10 cellular contexts compared by ENCODE assay signal in the genomic region with DNA sequence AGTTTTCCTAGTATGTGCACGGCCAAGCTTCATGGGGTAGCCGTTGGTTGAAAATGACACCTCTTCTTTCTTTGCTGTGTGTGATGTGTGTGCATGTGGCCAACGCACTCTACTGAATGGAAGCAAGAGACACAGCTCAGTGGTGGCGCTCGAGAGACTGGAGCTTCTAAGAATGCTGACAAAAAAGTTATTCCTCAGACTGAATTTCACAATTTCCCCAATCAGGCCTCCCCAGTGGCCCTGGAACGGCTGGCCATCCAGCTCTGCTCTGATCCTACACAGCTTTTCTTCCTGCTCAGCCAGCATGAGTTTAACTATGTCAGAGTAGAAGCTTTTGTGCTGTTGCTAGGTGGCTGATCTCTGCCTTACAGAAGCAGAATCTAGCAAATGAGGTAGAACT.
DNase-seq lines count a peak whose midpoint lies in the region; FAIRE-seq and TF ChIP-seq lines count a peak whose summit lies in the region.
"Had no signal": no experiment of that assay in that cellular context is flagged by ENCODE, and none has a peak within 500 bp of the region (broad histone marks: within the 10 kb centered on the region; RNA-seq: fewer than 3 reads in every experiment).

No MANE protein-coding gene starts in this region.

- no peaks in the 10 kb centered on the region for H3K27me3 ChIP-seq in transverse colon

- intact Hi-C loops in transverse colon (cut with DNase I; ENCODE audit: low total_unique reads) = no loop called here

- in situ Hi-C loops in transverse colon (cut with MboI; ENCODE audit: low pct_ligation_motif_present in 1 of 4, low pct_unique_long_range_greater_than_20kb in 1 of 4, low sequenced_read_pairs in 3 of 4) = no loop called here

- no peaks in the 10 kb centered on the region for H3K36me3 ChIP-seq in transverse colon

- peak overlapping the region in 1 of 4 donors; percentile 55 for H3K27ac ChIP-seq in transverse colon

- no peaks in the 10 kb centered on the region for H3K9me3 ChIP-seq in transverse colon

- FAIRE-seq in D721Med (lab: Jason Lieb, UNC) = no peak
- FAIRE-seq: endothelial cell of umbilical vein had no signal

- no peak overlapping the region for H3K4me3 ChIP-seq in transverse colon

- 62 to 64% methylated on average over 2 to 6 of the region's 6 CpGs for WGBS in transverse colon (ENCODE audit: low coverage in 1 of 2), 2 donors

- no peak for TF ChIP-seq CTCF in transverse colon (IDR thresholded peaks at IDR 0.05)
- no peak for TF ChIP-seq CTCF in D721Med (IDR thresholded peaks at IDR 0.05; ENCODE audit: insufficient read depth, missing control alignments)

- DNase-seq in OCI-M2 (lab: John Stamatoyannopoulos, UW; ENCODE audit: unreplicated experiment) (peak; percentile 26), fibroblast of peridontal ligament (ENCODE audit: extremely low read depth) (peak; percentile 84), middle frontal gyrus (ENCODE audit: extremely low spot score, low spot score) (peak; percentile 15), transverse colon (peak; percentile 30), DMS53 (lab: John Stamatoyannopoulos, UW) (no peak), NCI-H2196 (lab: John Stamatoyannopoulos, UW; ENCODE audit: unreplicated experiment) (no peak), NCI-H524 (lab: John Stamatoyannopoulos, UW) (no peak), D721Med (ENCODE audit: insufficient read length, low spot score) (no peak)
- DNase-seq: activated CD8-positive, alpha-beta T cell treated with anti-CD3 and anti-CD28 coated beads, Interleukin-2, amount 10 ng/mL, durations not matched to agents 7 days and 5 days had no signal

- TF ChIP-seq POLR2A in transverse colon (IDR thresholded peaks at IDR 0.05) = no peak

- no peaks in the 10 kb centered on the region for H3K4me1 ChIP-seq in transverse colon

- TF ChIP-seq EP300 in transverse colon (IDR thresholded peaks at IDR 0.05; ENCODE audit: low read depth) = no peak

Comparison
In these comparisons a context has a peak if more than half of its experiments do, and no peak if none do; other contexts are left out.
1. DNase-seq: peak in OCI-M2 (single experiment), fibroblast of peridontal ligament (single experiment), middle frontal gyrus (single experiment) and transverse colon (single experiment); none in DMS53 (single experiment), NCI-H2196 (single experiment), NCI-H524 (0 of 2) and D721Med (single experiment).